In genomic region chr3:46942481-46943236, GRCh38 we compare ENCODE assay signal across 12 cellular contexts. TPM values are rescaled to one million over a fixed set of nuclear protein-coding genes. Genes with fewer than 3 reads are reported as not detected.
DNase-seq lines count a peak whose midpoint lies in the region; ATAC-seq and TF ChIP-seq lines count a peak whose summit lies in the region.
"Had no signal": no experiment of that assay in that cellular context is flagged by ENCODE, and none has a peak within 500 bp of the region (broad histone marks: within the 10 kb centered on the region; RNA-seq: fewer than 3 reads in every experiment).

No MANE protein-coding gene starts in this region.

- no peak for TF ChIP-seq EP300 in stomach (IDR thresholded peaks at IDR 0.05)

- TF ChIP-seq POLR2A in stomach (IDR thresholded peaks at IDR 0.05) = no peak

- H3K9me3 Mint-ChIP-seq in activated CD4-positive, alpha-beta T cell treated with anti-CD3 and anti-CD28 coated beads, Interleukin-2, amount 10 ng/mL, durations not matched to agents 24 days and 14 days = no peaks in the 10 kb centered on the region
- no peaks in the 10 kb centered on the region for H3K9me3 Mint-ChIP-seq in chondrocyte (ENCODE audit: low read depth)
- no peaks in the 10 kb centered on the region for H3K9me3 Mint-ChIP-seq in memory B cell
- H3K9me3 Mint-ChIP-seq: activated naive CD4-positive, alpha-beta T cell treated with anti-CD3 and anti-CD28 coated beads, Interleukin-2, amount 10 ng/mL, durations not matched to agents 7 days and 5 days had no signal

- peaks cover 78 to 98% (median 89%) of the 10 kb centered on the region in 4 donors for H3K4me1 ChIP-seq in stomach

- H3K36me3 Mint-ChIP-seq in activated CD4-positive, alpha-beta T cell treated with anti-CD3 and anti-CD28 coated beads, Interleukin-2, amount 10 ng/mL, durations not matched to agents 24 days and 14 days (ENCODE audit: low read depth) = peaks cover 47% of the 10 kb centered on the region
- H3K36me3 Mint-ChIP-seq in chondrocyte (ENCODE audit: low read depth) = peaks cover 20% of the 10 kb centered on the region
- peaks cover 31% of the 10 kb centered on the region for H3K36me3 Mint-ChIP-seq in memory B cell

- no peak for DNase-seq in activated CD4-positive, alpha-beta T cell treated with anti-CD3 and anti-CD28 coated beads, Interleukin-2, amount 10 ng/mL, durations not matched to agents 24 days and 14 days
- no peak for DNase-seq in activated CD4-positive, alpha-beta T cell treated with anti-CD3 and anti-CD28 coated beads, Interleukin-2, amount 50 U/mL, for 48 hours
- DNase-seq in chondrocyte (ENCODE audit: low spot score) (peak; percentile 38), memory B cell (ENCODE audit: low spot score in 2 of 2) (no peak), stomach (no peak), NCI-H1092 treated with DMSO at 0.1 percent for 48 hours (lab: John Stamatoyannopoulos, UW) (no peak), mucosa of gallbladder (ENCODE audit: low spot score) (no peak)
- DNase-seq: activated naive CD4-positive, alpha-beta T cell treated with anti-CD3 and anti-CD28 coated beads, Interleukin-2, amount 10 ng/mL, durations not matched to agents 7 days and 5 days; DND-41; effector CD4-positive, alpha-beta T cell; occipital lobe had no signal

- H3K4me3 ChIP-seq in stomach = no peak overlapping the region

- ATAC-seq in memory B cell (ENCODE audit: low read depth) (no peak), GM19397 (IDR thresholded peaks at IDR 0.05; ENCODE audit: unreplicated experiment) (no peak)

- intact Hi-C loops in activated CD4-positive, alpha-beta T cell treated with anti-CD3 and anti-CD28 coated beads, Interleukin-2, amount 10 ng/mL, durations not matched to agents 24 days and 14 days (cut with micrococcal nuclease) = no loop called here
- intact Hi-C loops in stomach (cut with DNase I; ENCODE audit: low total_unique reads) = no loop called here

- no peaks in the 10 kb centered on the region for H3K9me3 ChIP-seq in stomach

- TF ChIP-seq CTCF in chondrocyte (IDR thresholded peaks at IDR 0.05) (no peak), stomach (IDR thresholded peaks at IDR 0.05) (no peak)

- peak overlapping the region; percentile 7 for H3K27ac Mint-ChIP-seq in activated CD4-positive, alpha-beta T cell treated with anti-CD3 and anti-CD28 coated beads, Interleukin-2, amount 10 ng/mL, durations not matched to agents 24 days and 14 days
- no peak overlapping the region for H3K27ac Mint-ChIP-seq in chondrocyte (ENCODE audit: unreplicated experiment)
- H3K27ac Mint-ChIP-seq in memory B cell = peak overlapping the region; percentile 78
- H3K27ac Mint-ChIP-seq: activated naive CD4-positive, alpha-beta T cell treated with anti-CD3 and anti-CD28 coated beads, Interleukin-2, amount 10 ng/mL, durations not matched to agents 7 days and 5 days had no signal

- H3K4me3 Mint-ChIP-seq in activated CD4-positive, alpha-beta T cell treated with anti-CD3 and anti-CD28 coated beads, Interleukin-2, amount 10 ng/mL, durations not matched to agents 24 days and 14 days = no peak overlapping the region
- H3K4me3 Mint-ChIP-seq in chondrocyte (ENCODE audit: unreplicated experiment) = no peak overlapping the region
- H3K4me3 Mint-ChIP-seq in memory B cell = peak overlapping the region; percentile 1
- H3K4me3 Mint-ChIP-seq: activated naive CD4-positive, alpha-beta T cell treated with anti-CD3 and anti-CD28 coated beads, Interleukin-2, amount 10 ng/mL, durations not matched to agents 7 days and 5 days had no signal

- H3K27ac ChIP-seq in stomach = peak overlapping the region; percentile 84 to 92 (median 90)

- H3K27me3 ChIP-seq in stomach = no peaks in the 10 kb centered on the region

- H3K4me1 Mint-ChIP-seq in activated CD4-positive, alpha-beta T cell treated with anti-CD3 and anti-CD28 coated beads, Interleukin-2, amount 10 ng/mL, durations not matched to agents 24 days and 14 days = peaks cover 57% of the 10 kb centered on the region
- H3K4me1 Mint-ChIP-seq in chondrocyte (ENCODE audit: low read depth) (peaks cover 31% of the 10 kb centered on the region), memory B cell (peaks cover 58% of the 10 kb centered on the region)

- H3K36me3 ChIP-seq in stomach = peaks cover 17 to 35% (median 28%) of the 10 kb centered on the region in 4 donors

- H3K27me3 Mint-ChIP-seq in activated CD4-positive, alpha-beta T cell treated with anti-CD3 and anti-CD28 coated beads, Interleukin-2, amount 10 ng/mL, durations not matched to agents 24 days and 14 days = no peaks in the 10 kb centered on the region
- H3K27me3 Mint-ChIP-seq in chondrocyte (ENCODE audit: low read depth) (no peaks in the 10 kb centered on the region), memory B cell (no peaks in the 10 kb centered on the region)
- H3K27me3 Mint-ChIP-seq: activated naive CD4-positive, alpha-beta T cell treated with anti-CD3 and anti-CD28 coated beads, Interleukin-2, amount 10 ng/mL, durations not matched to agents 7 days and 5 days had no signal

- WGBS in stomach, 5 donors = 69 to 79% (median 75%) methylated on average over 12 of the region's 12 CpGs

RNA-seq across cellular contexts. Expression of gene CCDC12, which starts 33.9 kb away (rescaled TPM):
- total RNA-seq in activated CD4-positive, alpha-beta T cell treated with anti-CD3 and anti-CD28 coated beads, Interleukin-2, amount 10 ng/mL, durations not matched to agents 24 days and 14 days = 55.3 and 66.2 TPM in 2 replicates
- total RNA-seq in chondrocyte (21.8 to 23.3 TPM (median 22.3 TPM) in 3 replicates), stomach (10 to 100 TPM in 4 of 5 donors, 1 to 10 TPM in 1; 2.9 to 55.3 (median 38.4) TPM), mucosa of gallbladder (50.0 TPM)
- polyA plus RNA-seq in stomach = 10 to 100 TPM; 84.2 to 88.7 (median 84.5) TPM

RNA-seq across cellular contexts. Expression of gene NBEAL2, which starts 36.8 kb away (rescaled TPM):
- 115 and 119 TPM in 2 replicates for total RNA-seq in activated CD4-positive, alpha-beta T cell treated with anti-CD3 and anti-CD28 coated beads, Interleukin-2, amount 10 ng/mL, durations not matched to agents 24 days and 14 days
- 15.9 to 18.1 TPM (median 16.5 TPM) in 3 replicates for total RNA-seq in chondrocyte
- 100 to 1,000 TPM in 4 of 5 donors, 10 to 100 TPM in 1; 50.9 to 653 (median 247) TPM for total RNA-seq in stomach
- polyA plus RNA-seq in stomach = 100 to 1,000 TPM in 1 of 3 donors, 10 to 100 TPM in 2; 35.0 to 193 (median 49.2) TPM
- total RNA-seq in mucosa of gallbladder = 150 TPM
